14 cellular contexts compared by ENCODE assay signal in genomic region chr17:71633391-71633849, GRCh38.
DNase-seq lines count a peak whose midpoint lies in the region; TF ChIP-seq lines count a peak whose summit lies in the region.
"Had no signal": no experiment of that assay in that cellular context is flagged by ENCODE, and none has a peak within 500 bp of the region (broad histone marks: within the 10 kb centered on the region; RNA-seq: fewer than 3 reads in every experiment).

No MANE protein-coding gene starts in this region.

- peak overlapping the region; percentile 55 for H3K27ac Mint-ChIP-seq in chondrocyte (ENCODE audit: unreplicated experiment)
- H3K27ac Mint-ChIP-seq: activated naive CD8-positive, alpha-beta T cell treated with anti-CD3 and anti-CD28 coated beads, Interleukin-2, amount 50 U/mL, for 24 hours; memory B cell had no signal

- no peak for TF ChIP-seq CTCF in chondrocyte (IDR thresholded peaks at IDR 0.05)

- H3K4me3 Mint-ChIP-seq in chondrocyte (ENCODE audit: unreplicated experiment): no peak overlapping the region
- H3K4me3 Mint-ChIP-seq: activated naive CD8-positive, alpha-beta T cell treated with anti-CD3 and anti-CD28 coated beads, Interleukin-2, amount 50 U/mL, for 24 hours; memory B cell had no signal

- H3K27ac ChIP-seq in mucosa of rectum (ENCODE audit: low read depth in 2 of 2, low read length in 2 of 2): peak overlapping the region; percentile 39 to 49

- H3K9me3 Mint-ChIP-seq in chondrocyte (ENCODE audit: low read depth): no peaks in the 10 kb centered on the region

- no peaks in the 10 kb centered on the region for H3K36me3 ChIP-seq in mucosa of rectum (ENCODE audit: control insufficient read depth in 2 of 2, insufficient read depth in 2 of 2, low read length in 2 of 2)

- H3K36me3 Mint-ChIP-seq in chondrocyte (ENCODE audit: low read depth): no peaks in the 10 kb centered on the region
- H3K36me3 Mint-ChIP-seq: memory B cell had no signal

- H3K4me3 ChIP-seq in mucosa of rectum (ENCODE audit: low read length in 2 of 2): peak overlapping the region in 1 of 2 donors; percentile 4
- H3K4me3 ChIP-seq: skin epidermis had no signal

- no peaks in the 10 kb centered on the region for H3K27me3 ChIP-seq in mucosa of rectum (ENCODE audit: control insufficient read depth in 2 of 2, insufficient read depth in 2 of 2, low read length in 2 of 2)

- H3K9ac ChIP-seq in mucosa of rectum (ENCODE audit: low read depth in 1 of 2, low read length in 2 of 2): no peak overlapping the region

- DNase-seq in Daoy (ENCODE audit: low read depth) (peak; percentile 56), NCI-H146 treated with DMSO at 0.1 percent for 48 hours (lab: John Stamatoyannopoulos, UW; ENCODE audit: unreplicated experiment) (peak; percentile 39), chondrocyte (ENCODE audit: low spot score) (no peak), SHP77 treated with DMSO at 0.1 percent for 48 hours (lab: John Stamatoyannopoulos, UW) (no peak), NCI-H526 (lab: John Stamatoyannopoulos, UW) (no peak), UCSD-AML1 (lab: John Stamatoyannopoulos, UW; ENCODE audit: unreplicated experiment) (no peak)
- no peak for DNase-seq in activated CD4-positive, alpha-beta T cell treated with anti-CD3 and anti-CD28 coated beads for 4 hours
- DNase-seq: activated naive CD8-positive, alpha-beta T cell treated with anti-CD3 and anti-CD28 coated beads, Interleukin-2, amount 50 U/mL, for 24 hours; DMS153; foreskin melanocyte; NCI-H2081 treated with DMSO at 0.1 percent for 48 hours had no signal

- peaks cover 41% of the 10 kb centered on the region for H3K4me1 Mint-ChIP-seq in chondrocyte (ENCODE audit: low read depth)
- H3K4me1 Mint-ChIP-seq: activated naive CD8-positive, alpha-beta T cell treated with anti-CD3 and anti-CD28 coated beads, Interleukin-2, amount 50 U/mL, for 24 hours; memory B cell had no signal

- peaks cover 3 to 11% of the 10 kb centered on the region in 2 donors for H3K4me1 ChIP-seq in mucosa of rectum (ENCODE audit: control insufficient read depth in 2 of 2, insufficient read depth in 2 of 2, low read length in 2 of 2)

- H3K9me3 ChIP-seq in mucosa of rectum (ENCODE audit: control insufficient read depth in 2 of 2, low read length in 2 of 2): no peaks in the 10 kb centered on the region

- H3K27me3 Mint-ChIP-seq in chondrocyte (ENCODE audit: low read depth): no peaks in the 10 kb centered on the region
- H3K27me3 Mint-ChIP-seq: activated naive CD8-positive, alpha-beta T cell treated with anti-CD3 and anti-CD28 coated beads, Interleukin-2, amount 50 U/mL, for 24 hours; memory B cell had no signal

Comparison
In these comparisons a context has a peak if more than half of its experiments do, and no peak if none do; other contexts are left out.
1. DNase-seq: peak in Daoy (single experiment) and NCI-H146 treated with DMSO at 0.1 percent for 48 hours (single experiment); none in chondrocyte (single experiment), SHP77 treated with DMSO at 0.1 percent for 48 hours (single experiment), NCI-H526 (0 of 2), activated CD4-positive, alpha-beta T cell treated with anti-CD3 and anti-CD28 coated beads for 4 hours (0 of 2) and UCSD-AML1 (single experiment).